ENCODE assay signal across 34 cellular contexts in the genomic region with DNA sequence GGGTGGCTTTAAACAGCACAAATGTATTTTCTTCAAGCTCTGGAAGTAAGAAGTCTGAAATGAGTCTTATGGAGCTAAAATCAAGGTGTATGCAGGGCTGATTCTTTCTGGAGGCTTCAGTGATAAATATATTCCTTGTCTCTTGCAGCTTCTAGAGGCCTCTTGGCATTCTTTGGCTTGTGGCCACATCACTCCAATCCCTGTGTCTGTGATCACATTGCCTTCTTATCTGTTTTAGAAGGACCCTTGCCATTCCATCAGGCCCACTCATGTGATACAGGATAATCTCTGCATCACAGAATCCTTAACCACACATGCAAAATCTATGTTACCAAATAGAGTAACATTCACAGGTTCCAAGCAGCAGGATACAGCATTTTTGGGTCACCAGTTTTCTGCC.
"Had no signal": no experiment of that assay in that cellular context is flagged by ENCODE, and none has a peak within 500 bp of the region (broad histone marks: within the 10 kb centered on the region; RNA-seq: fewer than 3 reads in every experiment).

No MANE protein-coding gene starts in this region.

- DNase-seq: Karpas-422, Kasumi-1, MG63, MM.1S, MV-4-11, NCI-H1048, NCI-H1092, NCI-H1092 treated with DMSO at 0.1 percent for 48 hours, NCI-H1105, NCI-H1105 treated with DMSO at 0.1 percent for 48 hours, NCI-H1417, NCI-H1417 treated with DMSO at 0.1 percent for 48 hours, NCI-H1436, NCI-H1436 treated with DMSO at 0.1 percent for 48 hours, NCI-H146, NCI-H1694, NCI-H1694 treated with DMSO at 0.1 percent for 48 hours, NCI-H187, NCI-H187 treated with DMSO at 0.1 percent for 48 hours, NCI-H1930, NCI-H2029, NCI-H2029 treated with DMSO at 0.1 percent for 48 hours, NCI-H2081, NCI-H2081 treated with DMSO at 0.1 percent for 48 hours, NCI-H2107, NCI-H2171, NCI-H2171 treated with DMSO at 0.1 percent for 48 hours, NCI-H2227 treated with DMSO at 0.1 percent for 48 hours, NCI-H226, NCI-H345, NCI-H446, NCI-H446 treated with DMSO at 0.1 percent for 48 hours, NCI-H510A had no signal

- H3K27ac ChIP-seq: KMS-11 had no signal

- H3K27me3 ChIP-seq: MG63 had no signal

- H3K4me3 ChIP-seq: MG63 had no signal

- H3K36me3 ChIP-seq: MG63 had no signal

- H3K9me3 ChIP-seq: MG63 had no signal
